In the genomic region with DNA sequence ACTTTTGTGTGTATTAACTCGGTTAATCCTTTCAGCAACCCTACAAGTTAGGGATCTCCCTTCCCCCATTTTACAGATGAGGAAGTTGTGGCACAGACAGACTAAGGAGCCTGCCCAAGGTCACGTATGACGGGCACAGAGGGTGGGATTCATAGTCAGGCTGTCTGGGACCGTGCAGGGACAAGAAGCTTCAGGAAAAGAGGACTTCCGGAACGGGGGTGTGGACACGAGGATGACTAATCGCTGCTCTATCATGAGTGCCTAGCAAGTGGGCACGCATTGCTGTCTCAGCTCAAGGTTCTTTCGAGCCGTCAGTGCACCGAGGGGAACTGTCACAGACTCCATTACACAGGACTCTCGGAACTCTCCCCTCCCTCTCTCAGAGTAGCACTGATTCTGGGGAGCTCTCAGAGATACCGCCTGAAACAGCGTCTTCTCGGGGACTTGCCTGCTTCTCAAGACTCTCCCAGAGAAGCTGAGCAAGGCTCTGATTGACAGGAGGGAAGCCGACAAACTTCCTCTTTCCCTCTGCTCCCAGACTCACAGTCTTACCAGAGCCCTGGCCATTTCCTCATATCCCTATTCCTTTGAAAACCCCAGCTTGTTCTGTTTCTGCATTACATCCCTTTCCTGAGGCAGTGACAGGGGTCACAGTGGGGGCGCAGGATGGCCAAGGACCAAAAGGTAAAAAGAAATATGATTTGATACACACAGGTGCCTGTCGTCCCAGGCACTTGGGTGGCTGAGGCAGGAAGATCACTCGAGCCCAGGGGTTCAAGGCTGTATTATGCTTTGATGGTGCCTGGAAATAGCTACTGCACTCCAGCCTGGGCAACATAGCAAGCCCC, we compare ENCODE assay signal across 1 cellular context.
TF ChIP-seq lines count a peak whose summit lies in the region.

No MANE protein-coding gene starts in this region.

TF ChIP-seq in HepG2, 621 proteins besides CTCF, POLR2A, EP300 and RAD21 (continued from another document):
- TF ChIP-seq ZSCAN5A (CRISPR knock-in tag; IDR thresholded peaks at IDR 0.05; ENCODE audit: borderline replicate concordance) (no peak), EEA1 (CRISPR knock-in tag; IDR thresholded peaks at IDR 0.05; ENCODE audit: borderline replicate concordance) (no peak), ATF4 (CRISPR knock-in tag; IDR thresholded peaks at IDR 0.05) (no peak), ZNF850 (CRISPR knock-in tag; conservative IDR thresholded peaks at IDR 0.05) (no peak), ZFP36 (IDR thresholded peaks at IDR 0.05; ENCODE audit: borderline replicate concordance, low read depth, low read length, partially characterized antibody) (no peak), ZNF235 (CRISPR knock-in tag; IDR thresholded peaks at IDR 0.05; ENCODE audit: borderline replicate concordance) (no peak)
